ENCODE assay signal across 8 cellular contexts in the genomic region with DNA sequence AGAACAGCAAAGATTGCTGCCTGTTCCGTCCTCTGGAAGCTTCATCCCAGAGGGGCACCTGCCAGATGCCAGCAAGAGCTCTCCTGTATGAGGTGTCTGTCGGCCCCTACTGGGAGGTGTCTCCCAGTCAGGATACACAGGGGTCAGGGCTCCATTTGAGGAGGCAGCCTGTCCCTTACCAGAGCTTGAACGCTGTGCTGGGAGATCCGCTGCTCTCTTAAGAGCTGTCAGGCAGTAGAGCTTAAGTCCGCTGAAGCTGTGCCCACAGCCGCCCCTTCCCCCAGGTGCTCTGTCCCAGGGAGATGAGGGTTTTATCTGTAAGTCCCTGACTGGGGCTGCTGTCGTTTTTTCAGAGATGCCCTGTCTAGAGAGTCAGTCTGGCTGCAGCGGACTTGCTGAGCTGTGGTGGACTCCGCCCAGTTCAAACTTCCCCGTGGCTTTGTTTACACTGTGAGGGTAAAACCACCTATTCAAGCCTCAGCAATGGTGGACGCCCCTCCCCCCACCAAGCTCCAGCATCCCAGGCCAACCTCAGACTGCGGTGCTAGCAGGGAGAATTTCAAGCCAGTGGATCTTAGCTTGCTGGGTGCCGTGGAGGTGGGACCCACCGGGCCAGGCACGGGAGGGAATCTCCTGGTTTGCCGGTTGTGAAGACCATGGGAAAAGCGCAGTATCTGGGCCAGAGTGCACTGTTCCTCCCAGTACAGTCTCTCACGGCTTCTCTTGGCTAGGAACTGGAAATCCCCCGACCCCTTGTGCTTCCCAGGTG.
DNase-seq lines count a peak whose midpoint lies in the region; ATAC-seq, FAIRE-seq and TF ChIP-seq lines count a peak whose summit lies in the region.
"Not testable (repeated sequence)": the region's sequence is repeated elsewhere in the genome, so short reads cannot be mapped to it uniquely, and the experiment has no call there.

No MANE protein-coding gene starts in this region.

- not testable (repeated sequence) for H3K36me3 ChIP-seq in DND-41 (ENCODE audit: insufficient read depth, low read length); mammary epithelial cell (ENCODE audit: insufficient read depth, low read length); iPS-15b (ENCODE audit: control insufficient read depth, insufficient read depth, low read length); lower lobe of right lung; pancreas; upper lobe of left lung

- H3K9me3 ChIP-seq in DND-41 (ENCODE audit: insufficient read depth, low read length, severe bottlenecking); mammary epithelial cell (replicated peaks; ENCODE audit: insufficient read depth, low read length); iPS-15b (ENCODE audit: control insufficient read depth, insufficient read depth, low read length); lower lobe of right lung; pancreas; upper lobe of left lung: not testable (repeated sequence)

- H3K9ac ChIP-seq in DND-41 (ENCODE audit: low read depth, low read length); mammary epithelial cell (ENCODE audit: insufficient read depth, low read length): not testable (repeated sequence)
- H3K9ac ChIP-seq in iPS-15b (ENCODE audit: low read depth, low read length) = peak overlapping the region; percentile 74

- not testable (repeated sequence) for H3K27me3 ChIP-seq in DND-41 (ENCODE audit: insufficient read depth, low read length, poor library complexity); mammary epithelial cell (ENCODE audit: insufficient read depth, low read length); iPS-15b (ENCODE audit: control insufficient read depth, insufficient read depth, low read length); lower lobe of right lung (ENCODE audit: low read depth); pancreas; upper lobe of left lung

- not testable (repeated sequence) for TF ChIP-seq EP300 in upper lobe of left lung (IDR thresholded peaks at IDR 0.05)

- H4K20me1 ChIP-seq in DND-41 (ENCODE audit: insufficient read depth, low read length); mammary epithelial cell (ENCODE audit: insufficient read depth, low read length): not testable (repeated sequence)

- not testable (repeated sequence) for H3K4me1 ChIP-seq in DND-41 (ENCODE audit: insufficient read depth, low read length); mammary epithelial cell (ENCODE audit: insufficient read depth, low read length); lower lobe of right lung; pancreas; upper lobe of left lung
- peaks cover 17% of the 10 kb centered on the region for H3K4me1 ChIP-seq in iPS-15b (ENCODE audit: control insufficient read depth, insufficient read depth, low read length)

- 47% methylated on average over 13 of the region's 19 CpGs for WGBS in mammary epithelial cell (ENCODE audit: low coverage, missing lambda C conversion rate)
- 23 to 31% methylated on average over 19 of the region's 19 CpGs for WGBS in pancreas, 2 donors
- 63 to 70% methylated on average over 5 to 18 of the region's 19 CpGs for WGBS in upper lobe of left lung, 2 donors

- DNase-seq in DND-41 (peak; percentile 9), NCI-H1417 (lab: John Stamatoyannopoulos, UW) (peak in 2 of 3 experiments; percentile 21 to 35), SW480 (ENCODE audit: low spot score) (peak; percentile 62), lower lobe of right lung (peak; percentile 46), pancreas (peak in 4 of 6 donors; percentile 6 to 54 (median 35)), upper lobe of left lung (peak; percentile 37 to 46)
- not testable (repeated sequence) for DNase-seq in mammary epithelial cell

- CTCF ChIA-PET in mammary epithelial cell (lab: Charles Lee; ENCODE audit: low non-redundant PET) = not testable (repeated sequence)

- in situ Hi-C loops in mammary epithelial cell (cut with MboI; ENCODE audit: low sequenced_read_pairs in 2 of 2) = not testable (repeated sequence)

- BruUV-seq in mammary epithelial cell (replicated peaks; lab: Mats Ljungman, UMichigan) = not testable (repeated sequence)

- not testable (repeated sequence) for H3K27ac ChIP-seq in DND-41 (ENCODE audit: low read length); mammary epithelial cell (ENCODE audit: insufficient read depth, low read depth, low read length); lower lobe of right lung; pancreas; upper lobe of left lung

- TF ChIP-seq POLR2A in upper lobe of left lung (IDR thresholded peaks at IDR 0.05) = not testable (repeated sequence)

- H3K79me2 ChIP-seq in DND-41 (ENCODE audit: insufficient read depth, low read length); mammary epithelial cell (ENCODE audit: insufficient read depth, low read length): not testable (repeated sequence)

- FAIRE-seq in pancreas (lab: Jason Lieb, UNC) = not testable (repeated sequence)

- H3K4me3 ChIP-seq in DND-41 (ENCODE audit: low read depth in 1 of 2, low read length in 2 of 2); lower lobe of right lung; upper lobe of left lung: not testable (repeated sequence)
- peak overlapping the region in 2 of 3 experiments; percentile 24 to 29 for H3K4me3 ChIP-seq in mammary epithelial cell (replicated peaks in 1 of 3; ENCODE audit: insufficient read depth in 1 of 3, low read depth in 2 of 3, low read length in 3 of 3)
- peak overlapping the region; percentile 37 for H3K4me3 ChIP-seq in iPS-15b (ENCODE audit: low read depth, low read length)
- H3K4me3 ChIP-seq in pancreas = peak overlapping the region in 1 of 4 donors; percentile 23

- intact Hi-C loops in mammary epithelial cell (cut with micrococcal nuclease) = loop anchor here (10.0 kb wide), 3 partner anchors 189 to 789 kb away; no protein-coding TSS in a partner anchor
- intact Hi-C loops in lower lobe of right lung (cut with DNase I); pancreas (cut with DNase I): not testable (repeated sequence)

- not testable (repeated sequence) for TF ChIP-seq CTCF in DND-41 (IDR thresholded peaks at IDR 0.05; ENCODE audit: borderline replicate concordance, extremely low read depth, low read length, poor library complexity, severe bottlenecking); mammary epithelial cell (conservative IDR thresholded peaks at IDR 0.05 in 1 of 2, IDR thresholded peaks at IDR 0.05 in 1 of 2; ENCODE audit: extremely low read depth in 1 of 2, insufficient read depth in 1 of 2, low read depth in 1 of 2, low read length in 2 of 2); lower lobe of right lung (IDR thresholded peaks at IDR 0.05); pancreas (IDR thresholded peaks at IDR 0.05); upper lobe of left lung (IDR thresholded peaks at IDR 0.05)

- not testable (repeated sequence) for ATAC-seq in DND-41 (ENCODE audit: insufficient read depth, low read depth); upper lobe of left lung (ENCODE audit: low FRiP score in 2 of 2)
- ATAC-seq in lower lobe of right lung = peak; percentile 37 to 44
- ATAC-seq in pancreas = peak in 3 of 4 donors; percentile 51 to 73 (median 59)

- H3K4me2 ChIP-seq in DND-41 (ENCODE audit: insufficient read depth, low read length) = not testable (repeated sequence)
- H3K4me2 ChIP-seq in mammary epithelial cell (ENCODE audit: insufficient read depth, low read depth, low read length) = peak overlapping the region; percentile 57

- H2AFZ ChIP-seq in DND-41 (ENCODE audit: low read depth, low read length) = not testable (repeated sequence)
- peak overlapping the region; percentile 92 for H2AFZ ChIP-seq in mammary epithelial cell (ENCODE audit: low read depth, low read length)

- dilution Hi-C loops in mammary epithelial cell (cut with HindIII; ENCODE audit: low sequenced_read_pairs) = not testable (repeated sequence)
